ENCODE assay signal across 19 cellular contexts in genomic region chrX:125101971-125102750, GRCh38.
"Had no signal": no experiment of that assay in that cellular context is flagged by ENCODE, and none has a peak within 500 bp of the region (broad histone marks: within the 10 kb centered on the region; RNA-seq: fewer than 3 reads in every experiment).

No MANE protein-coding gene starts in this region.

- ATAC-seq: esophagus mucosa, heart left ventricle, psoas muscle had no signal

- H3K4me1 Mint-ChIP-seq: naive B cell, nephron had no signal

- H3K9me3 ChIP-seq: heart left ventricle, psoas muscle, sigmoid colon, stomach, thoracic aorta, transverse colon had no signal

- H3K27ac ChIP-seq: heart left ventricle, parathyroid adenoma, psoas muscle, sigmoid colon, skin epidermis, stomach, thoracic aorta, transverse colon had no signal

- H3K4me3 Mint-ChIP-seq: naive B cell, nephron had no signal

- H3K79me2 ChIP-seq: parathyroid adenoma had no signal

- H3K27me3 Mint-ChIP-seq: naive B cell had no signal

- H3K4me1 ChIP-seq: heart left ventricle, parathyroid adenoma, psoas muscle, sigmoid colon, stomach, transverse colon had no signal

- H3K9me3 Mint-ChIP-seq: nephron had no signal

- H2AFZ ChIP-seq: parathyroid adenoma had no signal

- H3K36me3 ChIP-seq: heart left ventricle, sigmoid colon, stomach, thoracic aorta, transverse colon had no signal

- H3K27ac Mint-ChIP-seq: naive B cell, nephron had no signal

- H3K9ac ChIP-seq: parathyroid adenoma had no signal

- H3K27me3 ChIP-seq: sigmoid colon, stomach, transverse colon had no signal

- DNase-seq: cortex of kidney; dorsolateral prefrontal cortex; effector CD8-positive, alpha-beta T cell; heart left ventricle; kidney glomerular epithelial cell; mesendoderm; naive B cell; occipital lobe; psoas muscle; sigmoid colon; stimulated activated CD4-positive, alpha-beta T cell treated with anti-CD3 and anti-CD28 coated beads, Interleukin-12 subunit alpha, Interleukin-12 subunit beta, amount 100 ng/mL, for 4 hours; stomach; transverse colon had no signal

- FAIRE-seq: frontal cortex had no signal

- H3K4me3 ChIP-seq: dorsolateral prefrontal cortex, heart left ventricle, psoas muscle, sigmoid colon, skin epidermis, stomach, thoracic aorta, transverse colon had no signal

- H3K36me3 Mint-ChIP-seq: naive B cell had no signal
